ENCODE assay signal across 8 cellular contexts in the genomic region with DNA sequence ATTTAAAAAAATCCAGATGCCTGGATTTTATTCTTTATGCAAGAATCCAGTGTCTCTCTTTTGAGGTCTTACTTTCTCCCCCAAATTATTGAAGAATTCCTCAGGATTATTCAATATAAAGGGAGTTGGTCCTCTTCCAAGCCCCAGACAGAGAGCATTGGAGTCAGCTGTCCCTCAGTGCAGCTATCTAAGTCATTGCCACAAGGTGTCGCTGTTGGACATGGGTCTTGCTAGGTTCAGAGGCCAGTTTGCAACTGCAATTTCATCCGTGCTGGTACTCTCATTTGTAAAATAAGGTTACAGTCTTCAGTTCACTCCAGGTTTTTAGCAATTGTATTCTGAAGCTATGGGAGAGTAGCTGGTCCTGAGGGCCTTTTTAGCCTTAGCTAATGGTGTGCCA. TPM values are rescaled to one million over a fixed set of nuclear protein-coding genes. Genes with fewer than 3 reads are reported as not detected.
DNase-seq lines count a peak whose midpoint lies in the region; ATAC-seq, FAIRE-seq and TF ChIP-seq lines count a peak whose summit lies in the region.

No MANE protein-coding gene starts in this region.

- TF ChIP-seq RAD21 in K562 (CRISPR knock-in tag; conservative IDR thresholded peaks at IDR 0.05 in 1 of 2, IDR thresholded peaks at IDR 0.05 in 1 of 2) = peak; percentile 36 to 63
- peak; percentile 92 to 94 for TF ChIP-seq RAD21 in liver (IDR thresholded peaks at IDR 0.05)

- no peak overlapping the region for H3K9ac ChIP-seq in NT2/D1 (ENCODE audit: insufficient read length, low read depth)
- no peak overlapping the region for H3K9ac ChIP-seq in K562 (ENCODE audit: insufficient read depth in 1 of 2, low read depth in 2 of 2, low read length in 2 of 2)
- no peak overlapping the region for H3K9ac ChIP-seq in liver (ENCODE audit: low read depth in 1 of 2, low read length in 2 of 2)

- CTCF ChIA-PET in K562 (lab: Yijun Ruan, JAX; ENCODE audit: low intra/inter-chr PET ratio) = interaction anchor here (0.6 to 1.9 kb wide), 3 partner anchors 180 to 375 kb away, joined by 3 to 9 read pairs (median 3); no protein-coding TSS in a partner anchor

- no peak overlapping the region for H3K4me2 ChIP-seq in K562 (ENCODE audit: insufficient read depth, low read length)

- H3K27me3 ChIP-seq in right atrium auricular region (no peaks in the 10 kb centered on the region), NT2/D1 (ENCODE audit: insufficient read depth, insufficient read length) (no peaks in the 10 kb centered on the region), K562 (ENCODE audit: control insufficient read depth in 2 of 2, insufficient read depth in 2 of 2, low read length in 2 of 2) (no peaks in the 10 kb centered on the region), liver (ENCODE audit: control insufficient read depth in 4 of 4, insufficient read depth in 4 of 4, low read length in 3 of 4) (no peaks in the 10 kb centered on the region), upper lobe of right lung (no peaks in the 10 kb centered on the region)

- no peaks in the 10 kb centered on the region for H3K79me2 ChIP-seq in K562 (ENCODE audit: control insufficient read depth, insufficient read depth, low read length)

- no TSS peak for BruUV-seq in K562 (replicated peaks; lab: Mats Ljungman, UMichigan)

- TF ChIP-seq CTCF in right atrium auricular region (IDR thresholded peaks at IDR 0.05) = peak in 1 of 2 donors; percentile 65
- TF ChIP-seq CTCF in K562 (IDR thresholded peaks at IDR 0.05 in 2 of 3, conservative IDR thresholded peaks at IDR 0.05 in 1 of 3; ENCODE audit: insufficient read depth in 2 of 3, low read depth in 1 of 3, low read length in 3 of 3) = peak; percentile 76 to 80 (median 77)
- TF ChIP-seq CTCF in liver (IDR thresholded peaks at IDR 0.05; ENCODE audit: low read depth, low read length, missing input control) = peak; percentile 80
- peak; percentile 75 for TF ChIP-seq CTCF in upper lobe of right lung (IDR thresholded peaks at IDR 0.05)

- no peak for TF ChIP-seq POLR2A in K562 (conservative IDR thresholded peaks at IDR 0.05)

- no peaks in the 10 kb centered on the region for H3K36me3 ChIP-seq in right atrium auricular region
- peaks cover 7% of the 10 kb centered on the region for H3K36me3 ChIP-seq in NT2/D1 (ENCODE audit: insufficient read depth, insufficient read length, low read length)
- no peaks in the 10 kb centered on the region for H3K36me3 ChIP-seq in K562 (ENCODE audit: control insufficient read depth, insufficient read depth, low read length)
- H3K36me3 ChIP-seq in liver (ENCODE audit: control insufficient read depth in 4 of 4, insufficient read depth in 3 of 4, low read depth in 1 of 4, low read length in 3 of 4) = no peaks in the 10 kb centered on the region
- no peaks in the 10 kb centered on the region for H3K36me3 ChIP-seq in upper lobe of right lung

- no peak for TF ChIP-seq EP300 in K562 (IDR thresholded peaks at IDR 0.05; ENCODE audit: low read length)

- peak; percentile 90 for FAIRE-seq in K562 (lab: Jason Lieb, UNC)

- DNase-seq in Right ventricle myocardium superior = no peak
- DNase-seq in right atrium auricular region (ENCODE audit: low spot score) = no peak
- peak; percentile 65 for DNase-seq in NT2/D1 (ENCODE audit: low read depth, low spot score)
- peak; percentile 45 to 78 (median 62) for DNase-seq in K562 (ENCODE audit: extremely low read depth in 1 of 4, low spot score in 3 of 4)
- DNase-seq in upper lobe of right lung = no peak

- no peak overlapping the region for H2AFZ ChIP-seq in K562 (ENCODE audit: low read depth, low read length)

- H3K27ac ChIP-seq in right atrium auricular region (no peak overlapping the region), K562 (ENCODE audit: extremely low read depth, low read depth, low read length) (no peak overlapping the region), liver (ENCODE audit: low read depth in 1 of 2, low read length in 2 of 2) (no peak overlapping the region), upper lobe of right lung (no peak overlapping the region)

- H4K20me1 ChIP-seq in K562 (replicated peaks; ENCODE audit: control insufficient read depth, insufficient read depth, low read length) = no peaks in the 10 kb centered on the region

- in situ Hi-C loops in K562 (cut with MboI) = loop anchor here (25.0 kb wide), 1 partner anchor 1639 kb away; no protein-coding TSS in a partner anchor

- ATAC-seq in Right ventricle myocardium superior (ENCODE audit: poor library complexity) (peak; percentile 57), HG02981 (IDR thresholded peaks at IDR 0.05; ENCODE audit: unreplicated experiment) (peak; percentile 74), K562 (peak; percentile 97), upper lobe of right lung (peak; percentile 95), HG03354 (IDR thresholded peaks at IDR 0.05; ENCODE audit: poor library complexity, severe bottlenecking, unreplicated experiment) (no peak)

- H3K4me3 ChIP-seq in right atrium auricular region (no peak overlapping the region), NT2/D1 (ENCODE audit: insufficient read length, low read depth) (no peak overlapping the region), K562 (no peak overlapping the region), liver (ENCODE audit: low read depth in 1 of 3, low read length in 3 of 3) (no peak overlapping the region), upper lobe of right lung (no peak overlapping the region)

- H3K4me1 ChIP-seq in right atrium auricular region (no peaks in the 10 kb centered on the region), NT2/D1 (ENCODE audit: insufficient read depth, insufficient read length) (no peaks in the 10 kb centered on the region), K562 (replicated peaks in 1 of 2; ENCODE audit: control insufficient read depth in 2 of 2, insufficient read depth in 2 of 2, low read length in 2 of 2) (no peaks in the 10 kb centered on the region), liver (ENCODE audit: control insufficient read depth in 4 of 4, insufficient read depth in 4 of 4, low read length in 3 of 4) (no peaks in the 10 kb centered on the region), upper lobe of right lung (no peaks in the 10 kb centered on the region)

- 8% methylated on average over 2 of the region's 2 CpGs for WGBS in K562 (ENCODE audit: insufficient coverage, low coverage, missing lambda C conversion rate)
- 6% methylated on average over 2 of the region's 2 CpGs for WGBS in liver

- POLR2A ChIA-PET in K562 (lab: Yijun Ruan, JAX) = no interaction called here

- H3K9me3 ChIP-seq in right atrium auricular region = peaks cover 0 to 16% of the 10 kb centered on the region in 2 donors
- peaks cover 16% of the 10 kb centered on the region; the same call in 1 of the 2 replicates for H3K9me3 ChIP-seq in NT2/D1 (ENCODE audit: insufficient read depth, low read length)
- H3K9me3 ChIP-seq in K562 (replicated peaks; ENCODE audit: control insufficient read depth, insufficient read depth, low read depth, low read length) = no peaks in the 10 kb centered on the region
- H3K9me3 ChIP-seq in liver (ENCODE audit: control insufficient read depth in 4 of 4, low read length in 3 of 4) = peaks cover 0 to 3% (median 0%) of the 10 kb centered on the region in 4 donors
- H3K9me3 ChIP-seq in upper lobe of right lung = no peaks in the 10 kb centered on the region

- H3K9me1 ChIP-seq in K562 (ENCODE audit: control insufficient read depth, insufficient read depth, low read length) = no peaks in the 10 kb centered on the region

- intact Hi-C loops in Right ventricle myocardium superior (cut with DNase I) = loop anchor here (5.0 kb wide), 1 partner anchor 294 kb away; no protein-coding TSS in a partner anchor
- intact Hi-C loops in K562 (cut with micrococcal nuclease) = loop anchor here (2.0 to 10.0 kb wide), 5 partner anchors 295 to 1631 kb away; no protein-coding TSS in a partner anchor
- intact Hi-C loops in upper lobe of right lung (cut with DNase I) = loop anchor here (10.0 kb wide), 2 partner anchors 241 to 291 kb away; no protein-coding TSS in a partner anchor

TF ChIP-seq in K562, 482 proteins besides CTCF, POLR2A, EP300 and RAD21 (continues in another document):
- TF ChIP-seq HDAC6 (IDR thresholded peaks at IDR 0.05; ENCODE audit: low read depth, low read length) = no peak
- TF ChIP-seq NBN (IDR thresholded peaks at IDR 0.05; ENCODE audit: low read depth) = no peak
- TF ChIP-seq TRIM28 (IDR thresholded peaks at IDR 0.05) = 0 out of 2 replicates have a peak, but pooled peaks have one; percentile 31

TF ChIP-seq in liver, 16 proteins besides CTCF, POLR2A, EP300 and RAD21 (continues in another document):
- no peak for TF ChIP-seq EGR1 (IDR thresholded peaks at IDR 0.05; ENCODE audit: low read depth in 2 of 2)
- no peak for TF ChIP-seq TAF1 (conservative IDR thresholded peaks at IDR 0.05)

RNA-seq across cellular contexts. Expression of a gene that starts 27.8 kb away (rescaled TPM):
- 13.9 TPM for total RNA-seq in Right ventricle myocardium superior
- total RNA-seq in right atrium auricular region = 100 to 1,000 TPM; 203 to 356 TPM
- total RNA-seq in K562 (2011; cell fraction: chromatin; rRNA removed; ENCODE audit: low replicate concordance) = not detected in 2 replicates
- not detected in 2 replicates for total RNA-seq in K562 (2011; cell fraction: nucleolus; rRNA removed)
- total RNA-seq in K562 (2011; cell fraction: nucleoplasm; rRNA removed) = not detected in 2 replicates
- not detected in 2 replicates for total RNA-seq in K562 (2014; rRNA removed)
- total RNA-seq in K562 (2014; rRNA removed; fragmentation: Illumina TruSeq; extraction: Trizol) = not detected in 2 replicates
- total RNA-seq in K562 (2015; rRNA removed; fragmentation: Illumina TruSeq; extraction: Trizol) = not detected in 2 replicates
- 0.40 and 0.51 TPM in 2 replicates for total RNA-seq in K562 (2021)
- not detected in 2 replicates for polyA plus RNA-seq in K562 (2011; rRNA removed)
- 0.16 and 0.21 TPM in 2 replicates for polyA plus RNA-seq in K562 (2011; cell fraction: cytosol; rRNA removed)
- polyA plus RNA-seq in K562 (2011; cell fraction: nucleus; rRNA removed) = not detected in 2 replicates
- polyA plus RNA-seq in K562 (2012) = not detected in 2 replicates
- not detected in 2 replicates for polyA plus RNA-seq in K562 (2014; fragmentation: Illumina TruSeq; extraction: Trizol)
- polyA plus RNA-seq in K562 (2014; fragmentation: Nextera tagmentation; extraction: Ambion mirVana) = not detected
- polyA plus RNA-seq in K562 (2014; rRNA removed) = not detected in 2 replicates
- not detected in 2 replicates for polyA minus RNA-seq in K562 (2011; rRNA and poly(A)+ RNA removed)
- 1.1 TPM in 1 of 2 replicates, not detected in the other for polyA minus RNA-seq in K562 (2011; cell fraction: cytosol; rRNA and poly(A)+ RNA removed)
- not detected in 2 replicates for polyA minus RNA-seq in K562 (2011; cell fraction: nucleus; rRNA and poly(A)+ RNA removed)
- total RNA-seq in liver = 10 to 100 TPM in 1 of 2 donors, 1 to 10 TPM in 1; 7.3 to 22.2 TPM
- 10 to 100 TPM; 16.7 to 26.9 TPM for polyA plus RNA-seq in liver
- total RNA-seq in upper lobe of right lung = 229 TPM

Comparison
In these comparisons a context has a peak if more than half of its experiments do, and no peak if none do; other contexts are left out.
1. DNase-seq: peak in NT2/D1 (single experiment) and K562 (4 of 4); none in Right ventricle myocardium superior (single experiment), right atrium auricular region (single experiment) and upper lobe of right lung (single experiment).